In the genomic region with DNA sequence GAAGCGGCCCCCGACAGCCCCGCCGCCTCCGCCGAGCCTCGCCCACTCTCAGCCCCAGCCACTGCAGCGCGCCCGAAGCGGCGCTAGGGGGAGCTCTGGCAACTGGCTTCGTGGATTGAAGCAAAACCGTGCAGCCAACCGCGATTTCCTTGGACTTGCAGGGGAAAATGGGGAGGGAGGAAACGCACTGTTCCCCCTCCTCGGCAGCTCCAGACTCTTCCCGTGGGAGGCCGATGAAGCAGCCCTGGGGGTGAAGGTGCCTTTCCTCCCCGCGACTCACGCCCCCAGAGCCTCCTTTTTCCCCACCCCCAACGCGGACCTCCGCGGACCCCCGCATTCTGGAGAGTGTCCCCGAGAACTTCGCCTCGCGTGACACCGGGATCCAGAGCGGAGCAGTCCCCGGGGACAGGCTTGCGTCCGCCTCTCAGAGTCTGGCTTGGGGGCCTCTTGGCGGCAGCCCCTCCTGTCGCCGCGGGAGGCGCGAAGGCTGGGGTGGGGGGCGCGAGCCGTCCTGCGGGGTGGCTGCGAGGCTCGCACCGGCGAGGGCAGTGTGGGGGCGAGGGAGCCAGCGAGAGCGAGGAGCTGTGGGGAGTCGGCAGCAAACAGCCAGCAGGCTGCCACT, we compare ENCODE assay signal across 1 cellular context.
TF ChIP-seq lines count a peak whose summit lies in the region.

No MANE protein-coding gene starts in this region.

TF ChIP-seq in HepG2, 621 proteins besides CTCF, POLR2A, EP300 and RAD21 (continued from another document and continues in another):
- TF ChIP-seq ZBTB34 (CRISPR knock-in tag; IDR thresholded peaks at IDR 0.05) (no peak), SKI (IDR thresholded peaks at IDR 0.05; ENCODE audit: partially characterized antibody) (no peak), CREB1 (IDR thresholded peaks at IDR 0.05) (no peak), CREB1 (CRISPR knock-in tag; IDR thresholded peaks at IDR 0.05) (no peak), ZFX (CRISPR knock-in tag; IDR thresholded peaks at IDR 0.05; ENCODE audit: low read depth) (no peak), ZBTB43 (CRISPR knock-in tag; conservative IDR thresholded peaks at IDR 0.05) (no peak; the same call in 1 of the 2 replicates), SRSF1 (optimal IDR thresholded peaks at IDR 0.05; ENCODE audit: low read depth, low read length) (no peak), ZNF549 (CRISPR knock-in tag; IDR thresholded peaks at IDR 0.05) (no peak), ZSCAN20 (CRISPR knock-in tag; IDR thresholded peaks at IDR 0.05; ENCODE audit: borderline replicate concordance) (peak; percentile 54; the same call in 1 of the 2 replicates), FOSL1 (CRISPR knock-in tag; IDR thresholded peaks at IDR 0.05; ENCODE audit: borderline replicate concordance) (no peak), ZNF883 (CRISPR knock-in tag; IDR thresholded peaks at IDR 0.05; ENCODE audit: not compliant biosample characterization) (no peak), ZNF225 (CRISPR knock-in tag; IDR thresholded peaks at IDR 0.05) (no peak), DR1 (CRISPR knock-in tag; IDR thresholded peaks at IDR 0.05) (no peak), ZBTB20 (CRISPR knock-in tag; IDR thresholded peaks at IDR 0.05; ENCODE audit: borderline replicate concordance, low read depth) (no peak), MTA3 (CRISPR knock-in tag; IDR thresholded peaks at IDR 0.05) (no peak), MEIS2 (CRISPR knock-in tag; IDR thresholded peaks at IDR 0.05) (0 out of 2 replicates have a peak, but pooled peaks have one; percentile 63), ZNF232 (CRISPR knock-in tag; IDR thresholded peaks at IDR 0.05; ENCODE audit: borderline replicate concordance) (no peak), ZSCAN21 (CRISPR knock-in tag; IDR thresholded peaks at IDR 0.05; ENCODE audit: borderline replicate concordance) (peak; percentile 61; the same call in 1 of the 2 replicates), MAFG (CRISPR knock-in tag; IDR thresholded peaks at IDR 0.05) (no peak), TIGD3 (CRISPR knock-in tag; IDR thresholded peaks at IDR 0.05; ENCODE audit: borderline replicate concordance) (no peak), ZNF737 (CRISPR knock-in tag; IDR thresholded peaks at IDR 0.05; ENCODE audit: borderline replicate concordance) (no peak), ZFP36 (IDR thresholded peaks at IDR 0.05; ENCODE audit: borderline replicate concordance, low read depth, low read length, partially characterized antibody) (no peak), MZF1 (CRISPR knock-in tag; IDR thresholded peaks at IDR 0.05; ENCODE audit: borderline replicate concordance) (no peak), CREM (IDR thresholded peaks at IDR 0.05) (no peak), CREM (CRISPR knock-in tag; IDR thresholded peaks at IDR 0.05) (no peak), MIER2 (CRISPR knock-in tag; IDR thresholded peaks at IDR 0.05) (0 out of 2 replicates have a peak, but pooled peaks have one; percentile 18), ZNF660 (CRISPR knock-in tag; IDR thresholded peaks at IDR 0.05; ENCODE audit: borderline replicate concordance, low read depth) (no peak), NR3C1 (CRISPR knock-in tag; IDR thresholded peaks at IDR 0.05) (no peak), SATB2 (CRISPR knock-in tag; IDR thresholded peaks at IDR 0.05) (no peak), ZFP37 (CRISPR knock-in tag; IDR thresholded peaks at IDR 0.05; ENCODE audit: borderline replicate concordance) (no peak), NRL (CRISPR knock-in tag; IDR thresholded peaks at IDR 0.05; ENCODE audit: borderline replicate concordance) (peak; percentile 67; the same call in 1 of the 2 replicates), JDP2 (CRISPR knock-in tag; IDR thresholded peaks at IDR 0.05; ENCODE audit: borderline replicate concordance) (no peak), MED1 (CRISPR knock-in tag; IDR thresholded peaks at IDR 0.05) (peak; percentile 48; the same call in 1 of the 2 replicates), BORCS8-MEF2B (CRISPR knock-in tag; IDR thresholded peaks at IDR 0.05) (no peak), SP4 (CRISPR knock-in tag; IDR thresholded peaks at IDR 0.05) (no peak), ZNF24 (IDR thresholded peaks at IDR 0.05) (no peak), IRF9 (CRISPR knock-in tag; IDR thresholded peaks at IDR 0.05; ENCODE audit: borderline replicate concordance) (no peak), HDAC6 (IDR thresholded peaks at IDR 0.05; ENCODE audit: low read depth, low read length) (no peak), SMAD3 (CRISPR knock-in tag; IDR thresholded peaks at IDR 0.05) (0 out of 2 replicates have a peak, but pooled peaks have one; percentile 35), ZNF574 (CRISPR knock-in tag; IDR thresholded peaks at IDR 0.05) (peak; percentile 70), NFKB2 (CRISPR knock-in tag; IDR thresholded peaks at IDR 0.05; ENCODE audit: borderline replicate concordance) (peak; percentile 69; the same call in 1 of the 2 replicates), ERF (CRISPR knock-in tag; IDR thresholded peaks at IDR 0.05) (peak; percentile 61; the same call in 1 of the 2 replicates)
- TF ChIP-seq, protein P1, sequence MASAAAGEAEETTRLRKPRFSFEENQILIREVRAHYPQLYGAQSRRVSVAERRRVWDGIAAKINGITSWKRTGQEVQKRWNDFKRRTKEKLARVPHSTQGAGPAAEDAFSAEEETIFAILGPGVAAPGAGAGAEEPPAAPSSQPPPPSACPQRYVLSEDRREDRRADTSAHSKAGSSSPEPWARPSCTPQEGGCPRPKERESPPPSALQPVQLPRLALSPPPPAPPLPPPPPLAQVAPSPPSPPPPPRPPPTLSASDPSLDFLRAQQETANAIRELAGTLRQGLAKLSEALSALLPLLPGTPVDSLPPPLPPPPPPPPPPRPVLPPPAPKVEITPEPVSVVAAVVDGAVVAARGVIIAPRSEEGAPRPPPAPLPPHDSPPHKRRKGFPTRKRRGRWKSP (CRISPR knock-in tag; IDR thresholded peaks at IDR 0.05) = no peak; the same call in none of the 2 replicates
- TF ChIP-seq, protein P2, sequence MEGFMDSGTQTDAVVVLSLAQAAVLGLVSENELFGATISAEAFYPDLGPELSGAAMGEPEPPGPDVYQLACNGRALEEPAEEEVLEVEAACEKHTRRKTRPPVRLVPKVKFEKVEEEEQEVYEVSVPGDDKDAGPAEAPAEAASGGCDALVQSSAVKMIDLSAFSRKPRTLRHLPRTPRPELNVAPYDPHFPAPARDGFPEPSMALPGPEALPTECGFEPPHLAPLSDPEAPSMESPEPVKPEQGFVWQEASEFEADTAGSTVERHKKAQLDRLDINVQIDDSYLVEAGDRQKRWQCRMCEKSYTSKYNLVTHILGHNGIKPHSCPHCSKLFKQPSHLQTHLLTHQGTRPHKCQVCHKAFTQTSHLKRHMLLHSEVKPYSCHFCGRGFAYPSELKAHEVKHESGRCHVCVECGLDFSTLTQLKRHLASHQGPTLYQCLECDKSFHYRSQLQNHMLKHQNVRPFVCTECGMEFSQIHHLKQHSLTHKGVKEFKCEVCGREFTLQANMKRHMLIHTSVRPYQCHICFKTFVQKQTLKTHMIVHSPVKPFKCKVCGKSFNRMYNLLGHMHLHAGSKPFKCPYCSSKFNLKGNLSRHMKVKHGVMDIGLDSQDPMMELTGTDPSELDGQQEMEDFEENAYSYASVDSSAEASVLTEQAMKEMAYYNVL (CRISPR knock-in tag; IDR thresholded peaks at IDR 0.05; ENCODE audit: borderline replicate concordance) = peak; percentile 43
- TF ChIP-seq, protein P3, sequence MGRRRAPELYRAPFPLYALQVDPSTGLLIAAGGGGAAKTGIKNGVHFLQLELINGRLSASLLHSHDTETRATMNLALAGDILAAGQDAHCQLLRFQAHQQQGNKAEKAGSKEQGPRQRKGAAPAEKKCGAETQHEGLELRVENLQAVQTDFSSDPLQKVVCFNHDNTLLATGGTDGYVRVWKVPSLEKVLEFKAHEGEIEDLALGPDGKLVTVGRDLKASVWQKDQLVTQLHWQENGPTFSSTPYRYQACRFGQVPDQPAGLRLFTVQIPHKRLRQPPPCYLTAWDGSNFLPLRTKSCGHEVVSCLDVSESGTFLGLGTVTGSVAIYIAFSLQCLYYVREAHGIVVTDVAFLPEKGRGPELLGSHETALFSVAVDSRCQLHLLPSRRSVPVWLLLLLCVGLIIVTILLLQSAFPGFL (CRISPR knock-in tag; IDR thresholded peaks at IDR 0.05) = no peak
- TF ChIP-seq, protein P4, sequence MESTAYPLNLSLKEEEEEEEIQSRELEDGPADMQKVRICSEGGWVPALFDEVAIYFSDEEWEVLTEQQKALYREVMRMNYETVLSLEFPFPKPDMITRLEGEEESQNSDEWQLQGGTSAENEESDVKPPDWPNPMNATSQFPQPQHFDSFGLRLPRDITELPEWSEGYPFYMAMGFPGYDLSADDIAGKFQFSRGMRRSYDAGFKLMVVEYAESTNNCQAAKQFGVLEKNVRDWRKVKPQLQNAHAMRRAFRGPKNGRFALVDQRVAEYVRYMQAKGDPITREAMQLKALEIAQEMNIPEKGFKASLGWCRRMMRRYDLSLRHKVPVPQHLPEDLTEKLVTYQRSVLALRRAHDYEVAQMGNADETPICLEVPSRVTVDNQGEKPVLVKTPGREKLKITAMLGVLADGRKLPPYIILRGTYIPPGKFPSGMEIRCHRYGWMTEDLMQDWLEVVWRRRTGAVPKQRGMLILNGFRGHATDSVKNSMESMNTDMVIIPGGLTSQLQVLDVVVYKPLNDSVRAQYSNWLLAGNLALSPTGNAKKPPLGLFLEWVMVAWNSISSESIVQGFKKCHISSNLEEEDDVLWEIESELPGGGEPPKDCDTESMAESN (CRISPR knock-in tag; conservative IDR thresholded peaks at IDR 0.05) = peak; percentile 69; the same call in 1 of the 2 replicates
- TF ChIP-seq, protein P5, sequence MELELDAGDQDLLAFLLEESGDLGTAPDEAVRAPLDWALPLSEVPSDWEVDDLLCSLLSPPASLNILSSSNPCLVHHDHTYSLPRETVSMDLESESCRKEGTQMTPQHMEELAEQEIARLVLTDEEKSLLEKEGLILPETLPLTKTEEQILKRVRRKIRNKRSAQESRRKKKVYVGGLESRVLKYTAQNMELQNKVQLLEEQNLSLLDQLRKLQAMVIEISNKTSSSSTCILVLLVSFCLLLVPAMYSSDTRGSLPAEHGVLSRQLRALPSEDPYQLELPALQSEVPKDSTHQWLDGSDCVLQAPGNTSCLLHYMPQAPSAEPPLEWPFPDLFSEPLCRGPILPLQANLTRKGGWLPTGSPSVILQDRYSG (CRISPR knock-in tag; IDR thresholded peaks at IDR 0.05) = no peak
